ENCODE assay signal across 8 cellular contexts in genomic region chr17:81365601-81366585, GRCh38. TPM values are rescaled to one million over a fixed set of nuclear protein-coding genes. Genes with fewer than 3 reads are reported as not detected.
DNase-seq lines count a peak whose midpoint lies in the region; ATAC-seq and TF ChIP-seq lines count a peak whose summit lies in the region.

No MANE protein-coding gene starts in this region.

- peak overlapping the region in 1 of 11 experiments; percentile 67; a peak in 3 of 22 replicates for H3K27ac ChIP-seq in BLaER1 treated with 17β-estradiol and CSF1 and Interleukin-3, amounts not matched to agents 10 nM and 100 nM

- H3K4me1 ChIP-seq in BLaER1 treated with 17β-estradiol and CSF1 and Interleukin-3, amounts not matched to agents 10 nM and 100 nM, result peaks cover 39 to 68% (median 57%) of the 10 kb centered on the region in 10 experiments
- peaks cover 31% of the 10 kb centered on the region for H3K4me1 ChIP-seq in Loucy (ENCODE audit: insufficient read depth, low read length, poor library complexity, severe bottlenecking)

- H3K27me3 ChIP-seq in BLaER1 treated with 17β-estradiol and CSF1 and Interleukin-3, amounts not matched to agents 10 nM and 100 nM, result peaks cover 34 to 52% (median 45%) of the 10 kb centered on the region in 11 experiments
- no peaks in the 10 kb centered on the region for H3K27me3 ChIP-seq in Loucy (ENCODE audit: insufficient read depth, low read length, poor library complexity, severe bottlenecking)

- peak overlapping the region in 7 of 10 experiments; percentile 2 to 39 (median 4); a peak in 3 of 20 replicates for H3K4me3 ChIP-seq in BLaER1 treated with 17β-estradiol and CSF1 and Interleukin-3, amounts not matched to agents 10 nM and 100 nM
- peak overlapping the region; percentile 71 for H3K4me3 ChIP-seq in Loucy (ENCODE audit: low read length, poor library complexity, severe bottlenecking)

- peak overlapping the region; percentile 65 for H3K27ac Mint-ChIP-seq in activated naive CD4-positive, alpha-beta T cell treated with anti-CD3 and anti-CD28 coated beads, Interleukin-2, amount 50 U/mL, for 24 hours
- H3K27ac Mint-ChIP-seq in immature natural killer cell, result peak overlapping the region in 5 of 6 donors; percentile 3 to 82 (median 35)
- H3K27ac Mint-ChIP-seq in stimulated activated naive CD8-positive, alpha-beta T cell treated with anti-CD3 and anti-CD28 coated beads, Interleukin-15, amount 100 ng/mL, for 72 hours, result no peak overlapping the region

- H3F3A ChIP-seq in Loucy (ENCODE audit: low read depth), result no peaks in the 10 kb centered on the region

- no peak overlapping the region for H2AFZ ChIP-seq in Loucy (ENCODE audit: low read length)

- peaks cover 22% of the 10 kb centered on the region for H3K27me3 Mint-ChIP-seq in activated naive CD4-positive, alpha-beta T cell treated with anti-CD3 and anti-CD28 coated beads, Interleukin-2, amount 50 U/mL, for 24 hours
- H3K27me3 Mint-ChIP-seq in immature natural killer cell (ENCODE audit: low read depth in 3 of 3), result peaks cover 15 to 18% (median 16%) of the 10 kb centered on the region in 3 donors
- peaks cover 69% of the 10 kb centered on the region for H3K27me3 Mint-ChIP-seq in stimulated activated naive CD8-positive, alpha-beta T cell treated with anti-CD3 and anti-CD28 coated beads, Interleukin-15, amount 100 ng/mL, for 72 hours

- no peaks in the 10 kb centered on the region for H3K36me3 Mint-ChIP-seq in activated naive CD4-positive, alpha-beta T cell treated with anti-CD3 and anti-CD28 coated beads, Interleukin-2, amount 50 U/mL, for 24 hours
- H3K36me3 Mint-ChIP-seq in immature natural killer cell, result no peaks in the 10 kb centered on the region

- peak; percentile 90 for ATAC-seq in stimulated activated naive CD8-positive, alpha-beta T cell treated with anti-CD3 and anti-CD28 coated beads, Interleukin-15, amount 100 ng/mL, for 72 hours
- ATAC-seq in GM19452 (IDR thresholded peaks at IDR 0.05; ENCODE audit: unreplicated experiment) (no peak), GM19023 (IDR thresholded peaks at IDR 0.05; ENCODE audit: unreplicated experiment) (no peak), HG03432 (IDR thresholded peaks at IDR 0.05; ENCODE audit: unreplicated experiment) (no peak)

- DNase-seq in immature natural killer cell, result peak; percentile 63 to 65 (median 63)
- peak in 1 of 2 donors; percentile 51 for DNase-seq in stimulated activated naive CD8-positive, alpha-beta T cell treated with anti-CD3 and anti-CD28 coated beads, Interleukin-15, amount 100 ng/mL, for 72 hours

- peak overlapping the region in 3 of 11 experiments; percentile 1 to 38 (median 15); a peak in 3 of 22 replicates for H3K9ac ChIP-seq in BLaER1 treated with 17β-estradiol and CSF1 and Interleukin-3, amounts not matched to agents 10 nM and 100 nM
- H3K9ac ChIP-seq in Loucy (ENCODE audit: low read depth, low read length, poor library complexity, severe bottlenecking), result peak overlapping the region; percentile 71

- no peaks in the 10 kb centered on the region for H3K36me3 ChIP-seq in BLaER1 treated with 17β-estradiol and CSF1 and Interleukin-3, amounts not matched to agents 10 nM and 100 nM
- H3K36me3 ChIP-seq in Loucy (ENCODE audit: insufficient read depth, low read length), result no peaks in the 10 kb centered on the region

- no peaks in the 10 kb centered on the region for H3K9me3 ChIP-seq in BLaER1 treated with 17β-estradiol and CSF1 and Interleukin-3, amounts not matched to agents 10 nM and 100 nM (replicated peaks in 1 of 11)
- H3K9me3 ChIP-seq in Loucy (ENCODE audit: insufficient read depth, low read depth, low read length), result no peaks in the 10 kb centered on the region

- H3K9me3 Mint-ChIP-seq in activated naive CD4-positive, alpha-beta T cell treated with anti-CD3 and anti-CD28 coated beads, Interleukin-2, amount 50 U/mL, for 24 hours, result no peaks in the 10 kb centered on the region
- H3K9me3 Mint-ChIP-seq in immature natural killer cell, result peaks cover 0 to 1% (median 0%) of the 10 kb centered on the region in 6 donors
- H3K9me3 Mint-ChIP-seq in stimulated activated naive CD8-positive, alpha-beta T cell treated with anti-CD3 and anti-CD28 coated beads, Interleukin-15, amount 100 ng/mL, for 72 hours, result no peaks in the 10 kb centered on the region

- peaks cover 0 to 23% (median 4%) of the 10 kb centered on the region in 11 experiments; a peak in 7 of 22 replicates for H4K20me1 ChIP-seq in BLaER1 treated with 17β-estradiol and CSF1 and Interleukin-3, amounts not matched to agents 10 nM and 100 nM
- H4K20me1 ChIP-seq in Loucy (ENCODE audit: insufficient read depth, low read length, poor library complexity, severe bottlenecking), result no peaks in the 10 kb centered on the region

- TF ChIP-seq CTCF in Loucy (conservative IDR thresholded peaks at IDR 0.05; ENCODE audit: low read length), result no peak

- H3K4me1 Mint-ChIP-seq in activated naive CD4-positive, alpha-beta T cell treated with anti-CD3 and anti-CD28 coated beads, Interleukin-2, amount 50 U/mL, for 24 hours, result peaks cover 16% of the 10 kb centered on the region
- peaks cover 17 to 22% of the 10 kb centered on the region in 2 donors for H3K4me1 Mint-ChIP-seq in immature natural killer cell
- H3K4me1 Mint-ChIP-seq in stimulated activated naive CD8-positive, alpha-beta T cell treated with anti-CD3 and anti-CD28 coated beads, Interleukin-15, amount 100 ng/mL, for 72 hours, result peaks cover 17% of the 10 kb centered on the region

- H3K4me2 ChIP-seq in BLaER1 treated with 17β-estradiol and CSF1 and Interleukin-3, amounts not matched to agents 10 nM and 100 nM, result peak overlapping the region; percentile 70 to 96 (median 86)
- H3K4me2 ChIP-seq in Loucy (ENCODE audit: low read depth, low read length, poor library complexity, severe bottlenecking), result peak overlapping the region; percentile 88

- H3K4me3 Mint-ChIP-seq in activated naive CD4-positive, alpha-beta T cell treated with anti-CD3 and anti-CD28 coated beads, Interleukin-2, amount 50 U/mL, for 24 hours, result peak overlapping the region; percentile 66
- peak overlapping the region; percentile 57 to 81 (median 69) for H3K4me3 Mint-ChIP-seq in immature natural killer cell
- H3K4me3 Mint-ChIP-seq in stimulated activated naive CD8-positive, alpha-beta T cell treated with anti-CD3 and anti-CD28 coated beads, Interleukin-15, amount 100 ng/mL, for 72 hours, result peak overlapping the region; percentile 48 to 65

- H3K79me2 ChIP-seq in Loucy (ENCODE audit: insufficient read depth, low read length), result peaks cover 18% of the 10 kb centered on the region; the same call in 1 of the 2 replicates

- no peaks in the 10 kb centered on the region for H3K9me2 ChIP-seq in Loucy (replicated peaks; ENCODE audit: low read depth, low read length)

RNA-seq across cellular contexts. Expression of gene BAHCC1, which starts 29.4 kb away (rescaled TPM):
- polyA plus RNA-seq in immature natural killer cell, result under 1 TPM in 1 of 3 donors, not detected in 2; 0.02 TPM

Comparison
In these comparisons a context has a peak if more than half of its experiments do, and no peak if none do; other contexts are left out.
1. H3K27ac Mint-ChIP-seq: peak in activated naive CD4-positive, alpha-beta T cell treated with anti-CD3 and anti-CD28 coated beads, Interleukin-2, amount 50 U/mL, for 24 hours (single experiment) and immature natural killer cell (5 of 6); none in stimulated activated naive CD8-positive, alpha-beta T cell treated with anti-CD3 and anti-CD28 coated beads, Interleukin-15, amount 100 ng/mL, for 72 hours (0 of 2).
2. Peak in every context shown above with its lines, with median percentiles within 50 percentile points of each other: H3K4me3 Mint-ChIP-seq.